In genomic region chr3:3127432-3128010, GRCh38 we compare ENCODE assay signal across 9 cellular contexts. TPM values are rescaled to one million over a fixed set of nuclear protein-coding genes. Genes with fewer than 3 reads are reported as not detected.
DNase-seq lines count a peak whose midpoint lies in the region; ATAC-seq and TF ChIP-seq lines count a peak whose summit lies in the region.
"Had no signal": no experiment of that assay in that cellular context is flagged by ENCODE, and none has a peak within 500 bp of the region (broad histone marks: within the 10 kb centered on the region; RNA-seq: fewer than 3 reads in every experiment).

No MANE protein-coding gene starts in this region.

- H3K4me1 ChIP-seq in mononuclear cell (ENCODE audit: insufficient read depth, low read length) (peaks cover 35% of the 10 kb centered on the region), tibial artery (peaks cover 0 to 26% (median 16%) of the 10 kb centered on the region in 4 donors)

- peak overlapping the region; percentile 96 for H3K4me3 Mint-ChIP-seq in T-helper 1 cell treated with Interleukin-12 subunit alpha and Interleukin-12 subunit beta and Interleukin-4 antibody, amounts not matched to agents 30 μg/mL and 1 μg/mL, for 36 hours

- H3K36me3 Mint-ChIP-seq in T-helper 1 cell treated with Interleukin-12 subunit alpha and Interleukin-12 subunit beta and Interleukin-4 antibody, amounts not matched to agents 30 μg/mL and 1 μg/mL, for 36 hours (ENCODE audit: low read depth) = peaks cover 25% of the 10 kb centered on the region

- peak overlapping the region; percentile 92 for H3K27ac Mint-ChIP-seq in T-helper 1 cell treated with Interleukin-12 subunit alpha and Interleukin-12 subunit beta and Interleukin-4 antibody, amounts not matched to agents 30 μg/mL and 1 μg/mL, for 36 hours

- intact Hi-C loops in tibial artery (cut with DNase I; ENCODE audit: low total_unique reads) = no loop called here

- H3K4me1 Mint-ChIP-seq in T-helper 1 cell treated with Interleukin-12 subunit alpha and Interleukin-12 subunit beta and Interleukin-4 antibody, amounts not matched to agents 30 μg/mL and 1 μg/mL, for 36 hours (ENCODE audit: low read depth) = peaks cover 27% of the 10 kb centered on the region

- peak overlapping the region; percentile 58 for H3K27ac ChIP-seq in caudate nucleus (ENCODE audit: low read depth, low read length)
- H3K27ac ChIP-seq in tibial artery = peak overlapping the region; percentile 84 to 88

- H3K9me3 ChIP-seq in mononuclear cell (ENCODE audit: low read depth, low read length) (no peaks in the 10 kb centered on the region), tibial artery (no peaks in the 10 kb centered on the region)

- H3K27me3 ChIP-seq in mononuclear cell (ENCODE audit: insufficient read depth, low read length) (no peaks in the 10 kb centered on the region), tibial artery (no peaks in the 10 kb centered on the region)

- H3K9me3 Mint-ChIP-seq in T-helper 1 cell treated with Interleukin-12 subunit alpha and Interleukin-12 subunit beta and Interleukin-4 antibody, amounts not matched to agents 30 μg/mL and 1 μg/mL, for 36 hours = no peaks in the 10 kb centered on the region

- peak overlapping the region; percentile 87 for H3K4me3 ChIP-seq in mononuclear cell (ENCODE audit: low read length)
- peak overlapping the region; percentile 79 to 99 for H3K4me3 ChIP-seq in tibial artery

- H3K27me3 Mint-ChIP-seq in T-helper 1 cell treated with Interleukin-12 subunit alpha and Interleukin-12 subunit beta and Interleukin-4 antibody, amounts not matched to agents 30 μg/mL and 1 μg/mL, for 36 hours (ENCODE audit: low read depth) = no peaks in the 10 kb centered on the region

- TF ChIP-seq CTCF in tibial artery (IDR thresholded peaks at IDR 0.05) = no peak

- peak; percentile 9 for DNase-seq in Daoy (ENCODE audit: low read depth)
- no peak for DNase-seq in caudate nucleus (lab: John Stamatoyannopoulos, UW)
- DNase-seq in tibial artery = no peak
- no peak for DNase-seq in anterior cingulate cortex (lab: John Stamatoyannopoulos, UW)

- peaks cover 7 to 26% (median 23%) of the 10 kb centered on the region in 3 donors for H3K36me3 ChIP-seq in tibial artery

- ATAC-seq in HG02623 (IDR thresholded peaks at IDR 0.05; ENCODE audit: unreplicated experiment) (peak; percentile 17), HG03045 (IDR thresholded peaks at IDR 0.05; ENCODE audit: unreplicated experiment) (no peak)

RNA-seq across cellular contexts. Expression of gene TRNT1, which starts 0.8 kb away (rescaled TPM):
- 21.8 and 29.6 TPM in 2 replicates for total RNA-seq in Daoy (2014; rRNA removed; shearing (Covaris generic))
- total RNA-seq in mononuclear cell = 29.6 TPM

RNA-seq across cellular contexts. Expression of gene IL5RA, which starts 17.3 kb away (rescaled TPM):
- 0.80 TPM in 1 of 2 replicates, not detected in the other for total RNA-seq in Daoy (2014; rRNA removed; shearing (Covaris generic))
- total RNA-seq in mononuclear cell = 4.4 TPM
- total RNA-seq: T-helper 1 cell treated with Interleukin-12 subunit alpha and Interleukin-12 subunit beta and Interleukin-4 antibody, amounts not matched to agents 30 ng/mL and 1 ng/mL, for 36 hours had no signal

RNA-seq across cellular contexts. Expression of gene CRBN, which starts 52.0 kb away (rescaled TPM):
- total RNA-seq in Daoy (2014; rRNA removed; shearing (Covaris generic)) = 34.0 and 51.8 TPM in 2 replicates
- 456 TPM for total RNA-seq in mononuclear cell
